ENCODE assay signal across 26 cellular contexts in the genomic region with DNA sequence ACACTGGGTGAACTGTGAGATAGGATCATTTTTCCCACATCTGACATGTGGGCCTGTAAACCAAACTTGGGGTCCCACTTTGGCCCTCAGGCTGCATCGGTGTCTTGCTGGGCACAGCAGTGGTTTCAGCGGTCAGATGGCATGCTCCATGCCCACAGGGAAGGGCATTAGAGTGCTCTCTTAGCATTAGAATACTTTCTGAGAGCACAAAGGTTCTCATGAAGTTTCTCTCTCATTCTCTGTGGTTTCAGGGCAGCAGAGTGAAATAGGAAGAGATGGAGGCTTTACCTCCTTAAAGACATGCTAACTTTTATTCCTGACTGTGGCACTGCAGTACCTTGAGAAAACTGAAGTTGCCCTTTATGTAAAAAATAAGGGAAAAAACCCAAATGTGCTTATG.
DNase-seq lines count a peak whose midpoint lies in the region; ATAC-seq and TF ChIP-seq lines count a peak whose summit lies in the region.
"Had no signal": no experiment of that assay in that cellular context is flagged by ENCODE, and none has a peak within 500 bp of the region (broad histone marks: within the 10 kb centered on the region; RNA-seq: fewer than 3 reads in every experiment).

No MANE protein-coding gene starts in this region.

- no peak overlapping the region for H3K27ac ChIP-seq in OCI-LY3 (ENCODE audit: low read length)
- H3K27ac ChIP-seq: BLaER1 treated with 17β-estradiol and CSF1 and Interleukin-3, amounts not matched to agents 10 nM and 100 nM; KMS-11; PC-9 had no signal

- H3K4me1 ChIP-seq in OCI-LY3 (ENCODE audit: low read length), result peaks cover 7% of the 10 kb centered on the region
- H3K4me1 ChIP-seq: BLaER1 treated with 17β-estradiol and CSF1 and Interleukin-3, amounts not matched to agents 10 nM and 100 nM had no signal

- no peaks in the 10 kb centered on the region for H3K9me3 ChIP-seq in OCI-LY3 (ENCODE audit: insufficient read depth, low read length)
- H3K9me3 ChIP-seq: BLaER1 treated with 17β-estradiol and CSF1 and Interleukin-3, amounts not matched to agents 10 nM and 100 nM had no signal

- no peaks in the 10 kb centered on the region for H4K20me1 ChIP-seq in OCI-LY3 (ENCODE audit: insufficient read depth, low read length)
- H4K20me1 ChIP-seq: BLaER1 treated with 17β-estradiol and CSF1 and Interleukin-3, amounts not matched to agents 10 nM and 100 nM had no signal

- no peaks in the 10 kb centered on the region for H3K27me3 ChIP-seq in OCI-LY3 (ENCODE audit: low read depth, low read length)
- H3K27me3 ChIP-seq: BLaER1 treated with 17β-estradiol and CSF1 and Interleukin-3, amounts not matched to agents 10 nM and 100 nM had no signal

- H2AFZ ChIP-seq in OCI-LY3 (ENCODE audit: low read depth, low read length), result no peak overlapping the region
- H2AFZ ChIP-seq: GM23338, PC-9 had no signal

- 0 out of 2 replicates have a peak overlapping the region, but pooled peaks have one; percentile 6 for H3K4me2 ChIP-seq in OCI-LY3 (ENCODE audit: low read length)
- H3K4me2 ChIP-seq: BLaER1 treated with 17β-estradiol and CSF1 and Interleukin-3, amounts not matched to agents 10 nM and 100 nM; GM23338; KMS-11; PC-9 had no signal

- DNase-seq in activated CD8-positive, alpha-beta memory T cell treated with anti-CD3 and anti-CD28 coated beads for 24 hours, result no peak
- DNase-seq in NCI-H510A (lab: John Stamatoyannopoulos, UW) (no peak), HUDEP-2 (lab: John Stamatoyannopoulos, UW; ENCODE audit: unreplicated experiment in 76 of 76) (no peak), DMS53 (lab: John Stamatoyannopoulos, UW) (no peak)
- DNase-seq: AML-193; CD4-positive, alpha-beta T cell; COR-L47; EL; GDM1; H9; NCI-H1105; NCI-H1436 treated with DMSO at 0.1 percent for 48 hours; NCI-H1930; NCI-H2107; NCI-H524 treated with DMSO at 0.1 percent for 48 hours; NCI-H774; NK-92 treated with Interleukin-12 subunit alpha and Interleukin-12 subunit beta, amount 100 ng/mL, for 24 hours; PC-9; Right ventricle myocardium superior; T-cell had no signal

- ATAC-seq in GM18511 (IDR thresholded peaks at IDR 0.05; ENCODE audit: unreplicated experiment) (peak; percentile 73), GM21390 (IDR thresholded peaks at IDR 0.05; ENCODE audit: unreplicated experiment) (peak; percentile 51)
- ATAC-seq: GM23338, T-cell had no signal

- no peaks in the 10 kb centered on the region for H3K36me3 ChIP-seq in OCI-LY3 (replicated peaks; ENCODE audit: low read depth, low read length)
- H3K36me3 ChIP-seq: BLaER1 treated with 17β-estradiol and CSF1 and Interleukin-3, amounts not matched to agents 10 nM and 100 nM had no signal

- peak; percentile 15; the same call in 1 of the 2 replicates for TF ChIP-seq CTCF in OCI-LY3 (IDR thresholded peaks at IDR 0.05; ENCODE audit: low read depth, low read length)

- H3K4me3 ChIP-seq in OCI-LY3 (ENCODE audit: low read length), result no peak overlapping the region
- H3K4me3 ChIP-seq: BLaER1 treated with 17β-estradiol and CSF1 and Interleukin-3, amounts not matched to agents 10 nM and 100 nM; GM23338; PC-9 had no signal

- no peak overlapping the region for H3K9ac ChIP-seq in OCI-LY3 (ENCODE audit: low read length)
- H3K9ac ChIP-seq: BLaER1 treated with 17β-estradiol and CSF1 and Interleukin-3, amounts not matched to agents 10 nM and 100 nM; KMS-11 had no signal

- no peaks in the 10 kb centered on the region for H3K79me2 ChIP-seq in OCI-LY3 (ENCODE audit: low read length)
